In genomic region chr11:96215094-96215782, GRCh38 we compare ENCODE assay signal across 1 cellular context.
TF ChIP-seq lines count a peak whose summit lies in the region.

No MANE protein-coding gene starts in this region.

TF ChIP-seq in GM23338, 12 proteins besides CTCF, POLR2A, EP300 and RAD21 (continued from another document):
- TF ChIP-seq ETS1 (IDR thresholded peaks at IDR 0.05) (no peak), ZNF114 (CRISPR knock-in tag; IDR thresholded peaks at IDR 0.05) (no peak), NANOG (IDR thresholded peaks at IDR 0.05; ENCODE audit: borderline replicate concordance) (no peak), POLR2AphosphoS5 (IDR thresholded peaks at IDR 0.05; ENCODE audit: low read depth) (no peak), EZH2 (IDR thresholded peaks at IDR 0.05; ENCODE audit: low read depth, unreplicated experiment) (no peak), JUNB (IDR thresholded peaks at IDR 0.05; ENCODE audit: unreplicated experiment) (no peak), CREB1 (CRISPR knock-in tag; IDR thresholded peaks at IDR 0.05; ENCODE audit: low read depth) (no peak), EZH2phosphoT487 (IDR thresholded peaks at IDR 0.05; ENCODE audit: unreplicated experiment) (no peak)
TF ChIP-seq in GM23338: peak in this region for 0.
